In the genomic region with DNA sequence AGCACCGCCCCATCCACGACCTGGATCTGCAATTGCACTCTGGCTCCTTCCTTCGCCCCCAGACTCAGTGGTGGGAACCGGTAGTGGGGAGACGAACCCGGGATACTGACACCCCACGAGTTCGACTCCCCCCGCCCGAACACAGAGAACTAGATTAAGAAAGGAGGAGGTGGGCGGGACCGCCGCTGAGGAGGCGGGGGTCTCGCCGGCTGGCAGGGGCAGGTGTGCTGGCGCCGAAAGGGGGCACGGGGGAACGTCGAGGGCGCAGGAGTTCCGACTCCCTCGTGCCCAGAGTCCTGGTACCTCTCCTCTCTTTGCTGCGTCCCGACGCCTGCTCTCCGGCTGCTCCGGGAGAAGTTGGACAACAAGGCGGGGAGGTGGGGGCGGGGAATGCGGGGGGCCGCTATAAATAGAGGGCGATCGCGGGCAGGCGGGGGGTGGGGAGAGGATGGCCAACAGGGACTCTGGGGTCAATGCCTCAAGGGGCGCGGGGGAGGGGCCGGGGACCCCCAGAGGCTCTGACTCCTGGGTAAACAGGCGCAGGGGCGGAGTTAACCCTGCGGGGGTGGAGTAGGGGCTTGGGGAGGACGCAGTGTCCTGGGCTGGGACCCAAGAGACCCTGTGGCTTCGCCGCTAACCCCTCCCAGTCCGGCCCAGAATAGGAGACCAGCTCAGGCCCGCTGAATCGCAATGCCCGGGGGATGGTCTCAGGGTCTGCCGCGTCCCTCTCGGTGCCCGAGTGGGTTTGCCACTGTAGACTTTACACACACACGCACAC, we compare ENCODE assay signal across 8 cellular contexts. TPM values are rescaled to one million over a fixed set of nuclear protein-coding genes. Genes with fewer than 3 reads are reported as not detected.
DNase-seq lines count a peak whose midpoint lies in the region; ATAC-seq and TF ChIP-seq lines count a peak whose summit lies in the region.

No MANE protein-coding gene starts in this region.

- H3K4me3 Mint-ChIP-seq in stimulated activated naive CD8-positive, alpha-beta T cell treated with anti-CD3 and anti-CD28 coated beads, Interleukin-15, Interleukin-2, amounts not matched to agents 100 ng/mL and 50 ng/mL, for 24 hours: peak overlapping the region; percentile 73
- H3K4me3 Mint-ChIP-seq in memory B cell: peak overlapping the region; percentile 90

- H3K9me3 Mint-ChIP-seq in stimulated activated naive CD8-positive, alpha-beta T cell treated with anti-CD3 and anti-CD28 coated beads, Interleukin-15, Interleukin-2, amounts not matched to agents 100 ng/mL and 50 ng/mL, for 24 hours: no peaks in the 10 kb centered on the region
- no peaks in the 10 kb centered on the region for H3K9me3 Mint-ChIP-seq in memory B cell

- no peaks in the 10 kb centered on the region for H3K36me3 Mint-ChIP-seq in stimulated activated naive CD8-positive, alpha-beta T cell treated with anti-CD3 and anti-CD28 coated beads, Interleukin-15, Interleukin-2, amounts not matched to agents 100 ng/mL and 50 ng/mL, for 24 hours (ENCODE audit: low read depth)
- no peaks in the 10 kb centered on the region for H3K36me3 Mint-ChIP-seq in memory B cell

- CTCF ChIA-PET in GM10248 (lab: Yijun Ruan, JAX): interaction anchor here (1.1 to 2.0 kb wide), 4 partner anchors 10 to 67 kb away, joined by 3 to 11 read pairs (median 6); no protein-coding TSS in a partner anchor

- peak overlapping the region; percentile 89 to 91 for H3K27ac ChIP-seq in testis

- no peak for ATAC-seq in stimulated activated naive CD8-positive, alpha-beta T cell treated with anti-CD3 and anti-CD28 coated beads, Interleukin-15, Interleukin-2, amounts not matched to agents 100 U/mL and 50 U/mL, for 24 hours
- ATAC-seq in memory B cell (ENCODE audit: low read depth): no peak

- no peak overlapping the region for H3K27ac Mint-ChIP-seq in stimulated activated naive CD8-positive, alpha-beta T cell treated with anti-CD3 and anti-CD28 coated beads, Interleukin-15, Interleukin-2, amounts not matched to agents 100 ng/mL and 50 ng/mL, for 24 hours
- no peak overlapping the region for H3K27ac Mint-ChIP-seq in memory B cell

- peaks cover 11% of the 10 kb centered on the region for H3K4me1 Mint-ChIP-seq in stimulated activated naive CD8-positive, alpha-beta T cell treated with anti-CD3 and anti-CD28 coated beads, Interleukin-15, Interleukin-2, amounts not matched to agents 100 ng/mL and 50 ng/mL, for 24 hours (ENCODE audit: low read depth)
- H3K4me1 Mint-ChIP-seq in memory B cell: peaks cover 11% of the 10 kb centered on the region

- intact Hi-C loops in testis (cut with DNase I; ENCODE audit: low total_unique reads): no loop called here

- H3K27me3 Mint-ChIP-seq in stimulated activated naive CD8-positive, alpha-beta T cell treated with anti-CD3 and anti-CD28 coated beads, Interleukin-15, Interleukin-2, amounts not matched to agents 100 ng/mL and 50 ng/mL, for 24 hours: peaks cover 8% of the 10 kb centered on the region
- H3K27me3 Mint-ChIP-seq in memory B cell: peaks cover 9% of the 10 kb centered on the region

- no peaks in the 10 kb centered on the region for H3K36me3 ChIP-seq in testis (ENCODE audit: low read depth, missing control alignments)

- no peak for TF ChIP-seq CTCF in testis (IDR thresholded peaks at IDR 0.05)
- no peak for TF ChIP-seq CTCF in GM10248 (IDR thresholded peaks at IDR 0.05; ENCODE audit: control extremely low read depth, extremely low read depth, low read depth, missing control alignments)

- peak overlapping the region; percentile 76 to 83 for H3K4me3 ChIP-seq in testis

- H3K27me3 ChIP-seq in testis: no peaks in the 10 kb centered on the region

- H3K9me3 ChIP-seq in testis: no peaks in the 10 kb centered on the region

- peaks cover 31% of the 10 kb centered on the region for H3K4me1 ChIP-seq in testis

- POLR2A ChIA-PET in GM10248 (lab: Yijun Ruan, JAX): no interaction called here

- 1 to 2% methylated on average over 22 to 53 of the region's 55 CpGs for whole genome bisulfite sequencing in testis, 2 donors

- TF ChIP-seq POLR2A in testis (IDR thresholded peaks at IDR 0.05): no peak

- no peak for DNase-seq in stimulated activated naive CD8-positive, alpha-beta T cell treated with anti-CD3 and anti-CD28 coated beads, Interleukin-15, Interleukin-2, amounts not matched to agents 100 U/mL and 50 U/mL, for 24 hours
- DNase-seq in ecto neural progenitor cell (ENCODE audit: low spot score) (peak; percentile 66), memory B cell (ENCODE audit: low spot score in 2 of 2) (peak; percentile 8 to 42), testis (peak; percentile 84), GM10248 (ENCODE audit: extremely low spot score) (no peak), NCI-H2081 treated with DMSO at 0.1 percent for 48 hours (lab: John Stamatoyannopoulos, UW) (no peak), HK-2 (ENCODE audit: unreplicated experiment) (no peak)

RNA-seq across cellular contexts. Expression of a gene that starts 0.7 kb away (rescaled TPM):
- 100 to 1,000 TPM in 1 of 2 donors, 10 to 100 TPM in 1; 98.4 to 106 TPM for total RNA-seq in testis
- 85.6 TPM for polyA plus RNA-seq in testis (ENCODE audit: insufficient read depth, low read depth, low replicate concordance)

RNA-seq across cellular contexts. Expression of a gene that starts 4.5 kb away (rescaled TPM):
- total RNA-seq in testis: 100 to 1,000 TPM in 1 of 2 donors, 10 to 100 TPM in 1; 94.3 to 201 TPM
- 490 TPM for polyA plus RNA-seq in testis (ENCODE audit: insufficient read depth, low read depth, low replicate concordance)

RNA-seq across cellular contexts. Expression of a gene that starts 9.0 kb away (rescaled TPM):
- total RNA-seq in testis: not detected
- polyA plus RNA-seq in testis (ENCODE audit: insufficient read depth, low read depth, low replicate concordance): not detected

RNA-seq across cellular contexts. Expression of a gene that starts 16.6 kb away (rescaled TPM):
- under 1 TPM; 0.43 to 0.55 TPM for total RNA-seq in testis
- polyA plus RNA-seq in testis (ENCODE audit: insufficient read depth, low read depth, low replicate concordance): 0.24 TPM

RNA-seq across cellular contexts. Expression of a gene that starts 26.5 kb away (rescaled TPM):
- total RNA-seq in testis: under 1 TPM; 0.24 to 0.31 TPM
- not detected for polyA plus RNA-seq in testis (ENCODE audit: insufficient read depth, low read depth, low replicate concordance)

Comparison
In these comparisons a context has a peak if more than half of its experiments do, and no peak if none do; other contexts are left out.
1. DNase-seq: peak in ecto neural progenitor cell (single experiment), memory B cell (2 of 2) and testis (single experiment); none in stimulated activated naive CD8-positive, alpha-beta T cell treated with anti-CD3 and anti-CD28 coated beads, Interleukin-15, Interleukin-2, amounts not matched to agents 100 U/mL and 50 U/mL, for 24 hours (single experiment), GM10248 (single experiment), NCI-H2081 treated with DMSO at 0.1 percent for 48 hours (single experiment) and HK-2 (single experiment).